Comparison of ENCODE assay signal across 27 cellular contexts in the genomic region with DNA sequence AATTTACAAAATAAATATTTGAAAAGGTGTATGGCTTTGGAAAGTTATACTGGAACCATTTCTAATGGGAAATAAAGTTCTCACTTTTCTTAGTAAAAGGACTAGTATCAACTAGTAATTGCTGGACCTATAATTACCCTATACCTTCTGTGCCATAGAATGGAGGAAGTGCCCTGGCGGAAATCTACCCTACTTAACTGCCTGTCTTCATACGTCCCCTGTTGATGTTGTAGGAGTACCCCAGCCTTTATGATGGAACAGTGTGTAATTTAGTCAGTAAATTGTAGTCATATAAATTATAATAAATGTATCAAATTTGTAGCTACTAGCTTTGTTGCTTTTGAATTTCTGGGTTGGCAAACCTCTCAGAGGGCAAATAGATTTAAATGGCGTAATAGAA.
"Had no signal": no experiment of that assay in that cellular context is flagged by ENCODE, and none has a peak within 500 bp of the region (broad histone marks: within the 10 kb centered on the region; RNA-seq: fewer than 3 reads in every experiment).

No MANE protein-coding gene starts in this region.

- H3K9ac ChIP-seq: KMS-11, SK-N-SH had no signal

- DNase-seq: activated CD4-positive, alpha-beta T cell treated with anti-CD3 and anti-CD28 coated beads, Interleukin-2, amount 50 U/mL, for 4 hours; activated CD8-positive, alpha-beta memory T cell treated with anti-CD3 and anti-CD28 coated beads, Interleukin-2, amount 50 U/mL, for 4 hours; activated gamma-delta T cell treated with Interleukin-2 at 50 U/mL for 16 hours; activated naive CD4-positive, alpha-beta T cell treated with anti-CD3 and anti-CD28 coated beads for 36 hours; activated T-cell treated with anti-CD3 and anti-CD28 coated beads for 4 hours; activated T-cell treated with anti-CD3 and anti-CD28 coated beads, Interleukin-2, amount 50 U/mL, for 4 hours; adrenal gland; body of pancreas; NCI-H1092 treated with DMSO at 0.1 percent for 48 hours; NCI-H146; NCI-H187; NCI-H2171; NCI-H446; NCI-H510A treated with DMSO at 0.1 percent for 48 hours; NCI-H526 treated with DMSO at 0.1 percent for 48 hours; Peyer's patch; RPMI8226; SHP77 treated with DMSO at 0.1 percent for 48 hours; SK-N-SH had no signal

- H3K4me3 Mint-ChIP-seq: activated CD4-positive, alpha-beta T cell treated with anti-CD3 and anti-CD28 coated beads, Interleukin-2, amount 10 ng/mL, durations not matched to agents 24 days and 14 days; activated naive CD4-positive, alpha-beta T cell treated with anti-CD3 and anti-CD28 coated beads for 36 hours; activated T-cell treated with anti-CD3 and anti-CD28 coated beads, Interleukin-2, amount 50 U/mL, for 4 hours; T-helper 1 cell treated with Interleukin-12 subunit alpha and Interleukin-12 subunit beta and Interleukin-4 antibody, amounts not matched to agents 30 μg/mL and 1 μg/mL, for 36 hours; T-helper 2 cell treated with Interferon-gamma antibody and Interleukin-4, amounts not matched to agents 5 μg/mL and 100 μg/mL, for 36 hours had no signal

- H3K27ac ChIP-seq: adrenal gland, body of pancreas, breast epithelium, KMS-11, Peyer's patch, SJSA1 had no signal

- ATAC-seq: activated naive CD4-positive, alpha-beta T cell treated with anti-CD3 and anti-CD28 coated beads, Interleukin-2, amount 50 U/mL, for 72 hours; activated T-cell treated with anti-CD3 and anti-CD28 coated beads, Interleukin-2, amount 50 U/mL, for 4 hours; body of pancreas had no signal

- H3K4me1 ChIP-seq: breast epithelium had no signal

- H3K9me3 Mint-ChIP-seq: activated naive CD4-positive, alpha-beta T cell treated with anti-CD3 and anti-CD28 coated beads for 36 hours; activated naive CD4-positive, alpha-beta T cell treated with anti-CD3 and anti-CD28 coated beads, Interleukin-2, amount 50 U/mL, for 72 hours; activated T-cell treated with anti-CD3 and anti-CD28 coated beads, Interleukin-2, amount 50 U/mL, for 4 hours; activated T-helper 1 cell treated with anti-CD3 and anti-CD28 coated beads, Interleukin-12 subunit alpha, Interleukin-12 subunit beta, Interleukin-2, Interleukin-4 antibody, amounts not matched to agents 30 ng/mL and 10 ng/mL and 1 ng/mL, durations not matched to agents 14 hours and 24 hours and 36 hours; T-helper 1 cell treated with Interleukin-12 subunit alpha and Interleukin-12 subunit beta and Interleukin-4 antibody, amounts not matched to agents 30 μg/mL and 1 μg/mL, for 36 hours; T-helper 2 cell treated with Interferon-gamma antibody and Interleukin-4, amounts not matched to agents 5 μg/mL and 100 μg/mL, for 36 hours had no signal

- H3K9me3 ChIP-seq: adrenal gland, body of pancreas, breast epithelium, Peyer's patch, SJSA1, SK-N-SH had no signal

- H3K4me3 ChIP-seq: adrenal gland, body of pancreas, breast epithelium, Peyer's patch, SJSA1 had no signal

- H3K4me2 ChIP-seq: KMS-11, SK-N-SH had no signal

- H3K27ac Mint-ChIP-seq: activated CD4-positive, alpha-beta T cell treated with anti-CD3 and anti-CD28 coated beads, Interleukin-2, amount 10 ng/mL, durations not matched to agents 24 days and 14 days; activated naive CD4-positive, alpha-beta T cell treated with anti-CD3 and anti-CD28 coated beads for 36 hours; activated naive CD4-positive, alpha-beta T cell treated with anti-CD3 and anti-CD28 coated beads, Interleukin-2, amount 50 U/mL, for 72 hours; activated T-helper 1 cell treated with anti-CD3 and anti-CD28 coated beads, Interleukin-12 subunit alpha, Interleukin-12 subunit beta, Interleukin-2, Interleukin-4 antibody, amounts not matched to agents 30 ng/mL and 10 ng/mL and 1 ng/mL, durations not matched to agents 14 hours and 24 hours and 36 hours; T-helper 1 cell treated with Interleukin-12 subunit alpha and Interleukin-12 subunit beta and Interleukin-4 antibody, amounts not matched to agents 30 μg/mL and 1 μg/mL, for 36 hours; T-helper 2 cell treated with Interferon-gamma antibody and Interleukin-4, amounts not matched to agents 5 μg/mL and 100 μg/mL, for 36 hours had no signal

- H3K27me3 ChIP-seq: adrenal gland, body of pancreas, breast epithelium, Peyer's patch, SJSA1 had no signal

- H3K36me3 ChIP-seq: adrenal gland, breast epithelium, Peyer's patch had no signal
